Comparison of ENCODE assay signal across 8 cellular contexts in the genomic region with DNA sequence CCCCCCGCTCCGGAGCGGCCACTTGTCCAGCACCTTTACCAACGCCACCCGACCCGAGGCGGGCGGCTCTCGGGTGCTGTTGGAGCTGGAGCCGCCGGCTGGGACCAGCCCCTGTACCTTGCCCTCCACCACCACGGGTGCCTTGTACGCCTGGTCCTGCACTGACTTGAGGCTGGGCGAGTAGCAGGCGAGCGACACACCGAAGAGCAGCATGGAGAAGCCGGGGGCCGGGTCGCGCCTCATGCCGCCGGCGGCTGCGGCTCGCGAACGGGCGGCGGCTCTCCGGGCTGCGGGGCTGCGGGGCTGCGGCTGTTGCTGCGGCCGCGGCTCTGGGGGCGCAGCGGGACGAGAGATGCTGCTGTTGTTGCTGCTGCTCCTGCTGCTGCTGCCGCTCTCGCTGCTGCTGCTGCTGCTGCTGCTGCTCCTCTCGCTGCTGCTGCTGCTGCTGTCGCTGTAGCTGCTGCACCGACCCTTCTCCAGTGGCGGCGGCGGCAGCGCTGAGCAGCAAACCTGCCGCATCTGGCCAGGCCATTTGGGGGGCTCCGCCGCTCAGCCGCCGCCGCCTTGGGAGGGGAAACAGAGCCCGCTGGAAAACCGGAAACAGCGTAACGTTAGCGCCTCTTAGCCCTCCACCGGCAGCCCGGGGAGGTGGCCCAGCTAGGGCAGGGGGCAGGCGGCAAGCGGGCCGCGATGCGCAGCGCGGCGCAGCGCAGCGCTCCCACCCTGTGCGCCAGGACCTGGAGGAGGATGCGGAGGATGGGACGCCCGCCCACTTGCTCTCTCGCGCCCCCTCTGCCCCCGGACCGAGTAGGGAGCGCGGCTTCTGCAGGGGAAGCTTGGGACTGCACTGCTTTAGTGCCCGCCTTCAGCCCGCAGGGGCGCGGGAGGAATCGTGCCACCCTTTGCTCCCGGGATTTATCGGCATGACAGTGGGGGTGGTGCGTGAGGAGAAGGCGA. TPM values are rescaled to one million over a fixed set of nuclear protein-coding genes. Genes with fewer than 3 reads are reported as not detected.
DNase-seq lines count a peak whose midpoint lies in the region; ATAC-seq lines count a peak whose summit lies in the region.

Gene NRG2, minus strand, starts transcription at position 749 of the 957 bp plus-strand sequence.

- no peaks in the 10 kb centered on the region for H3K27me3 ChIP-seq in stomach smooth muscle (ENCODE audit: control insufficient read depth in 1 of 2, insufficient read depth in 2 of 2, low read length in 2 of 2)

- DNase-seq in AG08396 (ENCODE audit: low spot score): peak; percentile 82
- DNase-seq in NCI-H82 treated with DMSO at 0.1 percent for 48 hours (lab: John Stamatoyannopoulos, UW; ENCODE audit: unreplicated experiment): peak; percentile 47
- DNase-seq in activated T-cell treated with anti-CD3 and anti-CD28 coated beads, Interleukin-2, amount 50 U/mL, for 48 hours: peak; percentile 52 to 62
- DNase-seq in fibroblast of gingiva (ENCODE audit: low read depth): peak; percentile 65
- peak; percentile 53 for DNase-seq in myocyte (ENCODE audit: low read depth)

- peaks cover 16% of the 10 kb centered on the region for H3K4me1 ChIP-seq in stomach smooth muscle (ENCODE audit: control insufficient read depth, insufficient read depth, low read length)

- peak within 1 kb of the TSS in 1 of 2 donors; percentile 43 for H3K9ac ChIP-seq in stomach smooth muscle (ENCODE audit: low read length in 2 of 2)

- ATAC-seq in GM18870 (IDR thresholded peaks at IDR 0.05; ENCODE audit: unreplicated experiment) (peak; percentile 39), HG03135 (IDR thresholded peaks at IDR 0.05; ENCODE audit: unreplicated experiment) (peak; percentile 63)

- H3K4me3 ChIP-seq in stomach smooth muscle (ENCODE audit: low read length in 2 of 2): peak within 1 kb of the TSS; percentile 69 to 81

- no peaks in the 10 kb centered on the region for H3K9me3 ChIP-seq in stomach smooth muscle (ENCODE audit: control insufficient read depth in 2 of 2, low read length in 2 of 2)

- H3K36me3 ChIP-seq in stomach smooth muscle (ENCODE audit: control insufficient read depth in 2 of 2, insufficient read depth in 2 of 2, low read length in 2 of 2): no peaks in the 10 kb centered on the region

- H3K27ac ChIP-seq in stomach smooth muscle (ENCODE audit: low read length): peak within 1 kb of the TSS; percentile 6

RNA-seq across cellular contexts. Expression of gene NRG2, which starts in this region (rescaled TPM):
- total RNA-seq in myocyte: not detected in 2 replicates
- polyA plus RNA-seq in myocyte (2012): 0.08 TPM

Comparison
In these comparisons a context has a peak if more than half of its experiments do, and no peak if none do; other contexts are left out.
1. Peak in every context shown above with its lines: DNase-seq, ATAC-seq, H3K4me3 ChIP-seq and H3K27ac ChIP-seq.
2. Peak in DNase-seq in myocyte; RNA of the gene not detected or under 1 TPM.